Comparison of ENCODE assay signal across 13 cellular contexts in the genomic region with DNA sequence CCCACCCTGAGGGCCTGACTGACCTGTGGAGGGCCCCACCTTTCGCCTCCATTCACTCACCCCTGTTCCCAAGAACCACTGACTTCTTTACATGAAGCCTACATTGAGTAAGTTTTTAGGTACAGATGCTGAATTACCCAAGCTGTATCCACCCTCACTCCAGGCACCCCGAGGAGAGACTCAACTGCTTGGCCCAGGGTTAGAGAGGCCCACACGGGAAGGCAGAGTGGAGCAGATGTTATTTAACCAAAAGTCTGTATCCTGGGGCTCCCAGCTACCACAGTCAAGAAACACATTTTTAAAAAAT.
A peak's percentile ranks its signal among the peaks of the same experiment; 100 is the strongest.
DNase-seq lines count a peak whose midpoint lies in the region; ATAC-seq and TF ChIP-seq lines count a peak whose summit lies in the region.
"Had no signal": no experiment of that assay in that cellular context is flagged by ENCODE, and none has a peak within 500 bp of the region (broad histone marks: within the 10 kb centered on the region; RNA-seq: fewer than 3 reads in every experiment).

No MANE protein-coding gene starts in this region.

- no peaks in the 10 kb centered on the region for H3K27me3 Mint-ChIP-seq in activated T-cell treated with anti-CD3 and anti-CD28 coated beads, Interleukin-2, amount 50 U/mL, for 72 hours (ENCODE audit: low read depth)
- no peaks in the 10 kb centered on the region for H3K27me3 Mint-ChIP-seq in effector memory CD8-positive, alpha-beta T cell
- no peaks in the 10 kb centered on the region for H3K27me3 Mint-ChIP-seq in stimulated activated memory B cell treated with anti-CD40 and anti-IgM and Interleukin-4, amounts not matched to agents 10 μg/mL and 1 μg/mL and 100 μg/mL, for 72 hours

- no peak for TF ChIP-seq CTCF in Peyer's patch (IDR thresholded peaks at IDR 0.05)

- ATAC-seq in activated T-cell treated with anti-CD3 and anti-CD28 coated beads, Interleukin-2, amount 50 U/mL, for 72 hours (replicated peaks in 1 of 2): peak; percentile 17 to 36
- peak; percentile 9 for ATAC-seq in effector memory CD8-positive, alpha-beta T cell (replicated peaks)
- ATAC-seq in stimulated activated memory B cell treated with anti-CD40 and anti-IgM and Interleukin-4, amounts not matched to agents 10 μg/mL and 1 μg/mL and 100 μg/mL, for 72 hours: no peak
- ATAC-seq in GM21360 (IDR thresholded peaks at IDR 0.05; ENCODE audit: unreplicated experiment) (no peak), GM21515 (IDR thresholded peaks at IDR 0.05; ENCODE audit: unreplicated experiment) (no peak)

- H3K36me3 Mint-ChIP-seq in activated T-cell treated with anti-CD3 and anti-CD28 coated beads, Interleukin-2, amount 50 U/mL, for 72 hours (ENCODE audit: insufficient read depth in 2 of 2): peaks cover 5 to 20% of the 10 kb centered on the region in 2 donors
- H3K36me3 Mint-ChIP-seq in effector memory CD8-positive, alpha-beta T cell (ENCODE audit: insufficient read depth): peaks cover 61% of the 10 kb centered on the region
- peaks cover 29% of the 10 kb centered on the region for H3K36me3 Mint-ChIP-seq in stimulated activated memory B cell treated with anti-CD40 and anti-IgM and Interleukin-4, amounts not matched to agents 10 μg/mL and 1 μg/mL and 100 μg/mL, for 72 hours

- no peaks in the 10 kb centered on the region for H3K9me3 Mint-ChIP-seq in activated T-cell treated with anti-CD3 and anti-CD28 coated beads, Interleukin-2, amount 50 U/mL, for 72 hours
- no peaks in the 10 kb centered on the region for H3K9me3 Mint-ChIP-seq in effector memory CD8-positive, alpha-beta T cell
- H3K9me3 Mint-ChIP-seq in stimulated activated memory B cell treated with anti-CD40 and anti-IgM and Interleukin-4, amounts not matched to agents 10 μg/mL and 1 μg/mL and 100 μg/mL, for 72 hours: no peaks in the 10 kb centered on the region

- H3K9me3 ChIP-seq in Peyer's patch: no peaks in the 10 kb centered on the region
- H3K9me3 ChIP-seq: prostate gland had no signal

- peak overlapping the region in 3 of 4 donors; percentile 45 to 64 (median 46) for H3K27ac ChIP-seq in Peyer's patch
- H3K27ac ChIP-seq: SK-N-MC had no signal

- peak overlapping the region; percentile 63 to 69 for H3K4me3 Mint-ChIP-seq in activated T-cell treated with anti-CD3 and anti-CD28 coated beads, Interleukin-2, amount 50 U/mL, for 72 hours
- peak overlapping the region; percentile 69 to 70 for H3K4me3 Mint-ChIP-seq in effector memory CD8-positive, alpha-beta T cell
- no peak overlapping the region for H3K4me3 Mint-ChIP-seq in stimulated activated memory B cell treated with anti-CD40 and anti-IgM and Interleukin-4, amounts not matched to agents 10 μg/mL and 1 μg/mL and 100 μg/mL, for 72 hours

- H3K27ac Mint-ChIP-seq in activated T-cell treated with anti-CD3 and anti-CD28 coated beads, Interleukin-2, amount 50 U/mL, for 72 hours: peak overlapping the region; percentile 89
- H3K27ac Mint-ChIP-seq in effector memory CD8-positive, alpha-beta T cell: peak overlapping the region; percentile 93 to 97
- peak overlapping the region; percentile 68 for H3K27ac Mint-ChIP-seq in stimulated activated memory B cell treated with anti-CD40 and anti-IgM and Interleukin-4, amounts not matched to agents 10 μg/mL and 1 μg/mL and 100 μg/mL, for 72 hours

- no peaks in the 10 kb centered on the region for H3K27me3 ChIP-seq in Peyer's patch

- H3K4me3 ChIP-seq in Peyer's patch: no peak overlapping the region
- H3K4me3 ChIP-seq: prostate gland, SK-N-MC had no signal

- H3K4me1 Mint-ChIP-seq in activated T-cell treated with anti-CD3 and anti-CD28 coated beads, Interleukin-2, amount 50 U/mL, for 72 hours (ENCODE audit: low read depth): peaks cover 71% of the 10 kb centered on the region
- H3K4me1 Mint-ChIP-seq in effector memory CD8-positive, alpha-beta T cell (ENCODE audit: low read depth in 2 of 2): peaks cover 65 to 81% of the 10 kb centered on the region in 2 donors
- peaks cover 82% of the 10 kb centered on the region for H3K4me1 Mint-ChIP-seq in stimulated activated memory B cell treated with anti-CD40 and anti-IgM and Interleukin-4, amounts not matched to agents 10 μg/mL and 1 μg/mL and 100 μg/mL, for 72 hours

- peaks cover 0 to 14% (median 6%) of the 10 kb centered on the region in 4 donors for H3K4me1 ChIP-seq in Peyer's patch

- no peak for TF ChIP-seq POLR2A in Peyer's patch (IDR thresholded peaks at IDR 0.05)

- DNase-seq in activated T-cell treated with anti-CD3 and anti-CD28 coated beads, Interleukin-2, amount 50 U/mL, for 72 hours: no peak
- no peak for DNase-seq in activated T-cell treated with anti-CD3 and anti-CD28 coated beads, Interleukin-2, amount 50 U/mL, for 48 hours
- no peak for DNase-seq in Peyer's patch
- DNase-seq in effector memory CD8-positive, alpha-beta T cell: no peak
- no peak for DNase-seq in NAMALWA (ENCODE audit: low spot score)
- DNase-seq: activated CD4-positive, CD25-positive, alpha-beta regulatory T cell treated with anti-CD3 and anti-CD28 coated beads, Interleukin-2, amount 50 U/mL, for 72 hours; NCI-H2029; NK-92 treated with Interleukin-12 subunit alpha and Interleukin-12 subunit beta, amount 100 ng/mL, for 24 hours had no signal

- H3K36me3 ChIP-seq in Peyer's patch: no peaks in the 10 kb centered on the region
- H3K36me3 ChIP-seq: prostate gland had no signal

Comparison
In these comparisons a context has a peak if more than half of its experiments do, and no peak if none do; other contexts are left out.
1. ATAC-seq: peak in activated T-cell treated with anti-CD3 and anti-CD28 coated beads, Interleukin-2, amount 50 U/mL, for 72 hours (2 of 2) and effector memory CD8-positive, alpha-beta T cell (single experiment); none in stimulated activated memory B cell treated with anti-CD40 and anti-IgM and Interleukin-4, amounts not matched to agents 10 μg/mL and 1 μg/mL and 100 μg/mL, for 72 hours (single experiment), GM21360 (single experiment) and GM21515 (single experiment).
2. Peak in every context shown above with its lines, with median percentiles within 50 percentile points of each other: H3K27ac Mint-ChIP-seq.